ENCODE assay signal across 9 cellular contexts in the genomic region with DNA sequence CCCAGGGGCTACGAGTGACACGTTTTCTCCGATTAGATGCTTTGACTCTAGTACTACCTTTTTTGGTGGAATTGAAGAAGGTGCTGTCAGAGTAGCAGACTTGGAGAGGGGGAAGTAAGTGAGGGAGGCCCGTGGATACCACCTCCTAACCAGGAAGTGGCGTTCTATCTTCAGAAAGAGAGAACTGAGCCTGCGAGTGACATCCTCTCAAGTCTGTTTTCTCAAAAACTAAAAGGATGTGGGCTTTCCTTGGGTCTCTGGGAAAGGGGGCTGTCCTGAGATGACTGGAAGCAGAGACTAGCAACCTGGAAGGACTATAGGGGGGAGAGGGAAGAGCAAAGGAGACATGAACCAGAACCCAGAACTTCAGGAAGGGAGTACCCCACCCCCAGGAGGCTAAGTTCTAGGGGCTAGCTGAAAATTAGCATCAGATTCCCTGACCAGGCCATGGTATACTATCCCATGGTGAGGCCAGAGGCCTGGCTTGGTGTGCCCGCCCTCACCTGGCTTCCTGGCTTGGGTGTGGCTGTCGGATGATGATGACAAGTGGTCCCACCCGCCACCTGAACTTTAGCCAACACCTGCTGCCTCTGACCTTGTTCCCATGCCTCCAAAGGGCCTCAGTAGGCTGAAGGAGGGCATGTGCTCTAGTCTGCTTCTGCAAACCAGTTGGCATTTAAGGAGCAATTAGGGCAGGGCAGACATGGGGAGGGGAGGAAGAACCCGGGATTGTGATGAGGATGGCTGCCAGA. TPM values are rescaled to one million over a fixed set of nuclear protein-coding genes. Genes with fewer than 3 reads are reported as not detected.
DNase-seq lines count a peak whose midpoint lies in the region; ATAC-seq and TF ChIP-seq lines count a peak whose summit lies in the region.
"Had no signal": no experiment of that assay in that cellular context is flagged by ENCODE, and none has a peak within 500 bp of the region (broad histone marks: within the 10 kb centered on the region; RNA-seq: fewer than 3 reads in every experiment).

No MANE protein-coding gene starts in this region.

- H3K27me3 ChIP-seq in sigmoid colon: no peaks in the 10 kb centered on the region

- WGBS in sigmoid colon, 2 donors: 65 to 69% methylated on average over 10 of the region's 10 CpGs

- TF ChIP-seq CTCF in sigmoid colon (IDR thresholded peaks at IDR 0.05) (no peak), osteocyte (IDR thresholded peaks at IDR 0.05) (no peak)

- H3K36me3 ChIP-seq in sigmoid colon: no peaks in the 10 kb centered on the region

- TF ChIP-seq POLR2A in sigmoid colon (IDR thresholded peaks at IDR 0.05): no peak

- peaks cover 44% of the 10 kb centered on the region for H3K4me1 Mint-ChIP-seq in osteocyte (ENCODE audit: unreplicated experiment)

- no peak overlapping the region for H3K27ac Mint-ChIP-seq in osteocyte (ENCODE audit: unreplicated experiment)

- H3K4me3 Mint-ChIP-seq in osteocyte (ENCODE audit: unreplicated experiment): no peak overlapping the region

- peak; percentile 61 for DNase-seq in GDM1 (lab: John Stamatoyannopoulos, UW)
- peak; percentile 40 for DNase-seq in NOMO-1 treated with DMSO at 0.1 percent for 48 hours (lab: John Stamatoyannopoulos, UW; ENCODE audit: unreplicated experiment)
- DNase-seq in sigmoid colon: no peak
- DNase-seq in DMS114 treated with DMSO at 0.1 percent for 48 hours (lab: John Stamatoyannopoulos, UW; ENCODE audit: unreplicated experiment): no peak
- no peak for DNase-seq in osteocyte (ENCODE audit: extremely low spot score, unreplicated experiment)
- DNase-seq: midbrain had no signal

- H3K9me3 ChIP-seq in sigmoid colon: no peaks in the 10 kb centered on the region

- ATAC-seq in HG02588 (IDR thresholded peaks at IDR 0.05; ENCODE audit: unreplicated experiment) (no peak), HG02840 (IDR thresholded peaks at IDR 0.05; ENCODE audit: low FRiP score, unreplicated experiment) (no peak)

- no peaks in the 10 kb centered on the region for H3K9me3 Mint-ChIP-seq in osteocyte (ENCODE audit: unreplicated experiment)

- H3K4me1 ChIP-seq in sigmoid colon: peaks cover 0 to 96% (median 91%) of the 10 kb centered on the region in 4 donors

- peaks cover 2% of the 10 kb centered on the region for H3K36me3 Mint-ChIP-seq in osteocyte (ENCODE audit: unreplicated experiment)

- H3K27ac ChIP-seq in cingulate gyrus (ENCODE audit: low read depth, low read length): peak overlapping the region; percentile 39
- peak overlapping the region; percentile 83 to 98 (median 88) for H3K27ac ChIP-seq in sigmoid colon

- H3K27me3 Mint-ChIP-seq in osteocyte (ENCODE audit: unreplicated experiment): no peaks in the 10 kb centered on the region

- TF ChIP-seq EP300 in sigmoid colon (IDR thresholded peaks at IDR 0.05): no peak

- intact Hi-C loops in sigmoid colon (cut with DNase I): loop anchor here (2.0 kb wide), 1 partner anchor 25 kb away; no protein-coding TSS in a partner anchor

- H3K4me3 ChIP-seq in sigmoid colon: no peak overlapping the region

RNA-seq across cellular contexts. Expression of a gene that starts 49.1 kb away (rescaled TPM):
- total RNA-seq in sigmoid colon: 100 to 1,000 TPM; 229 to 595 (median 347) TPM
- polyA plus RNA-seq in sigmoid colon: 10 to 100 TPM in 1 of 3 donors, 1 to 10 TPM in 2; 1.6 to 34.5 (median 4.2) TPM
- total RNA-seq in osteocyte: 39.4 and 42.1 TPM in 2 replicates

Comparison
In these comparisons a context has a peak if more than half of its experiments do, and no peak if none do; other contexts are left out.
1. DNase-seq: peak in GDM1 (single experiment) and NOMO-1 treated with DMSO at 0.1 percent for 48 hours (single experiment); none in sigmoid colon (single experiment), DMS114 treated with DMSO at 0.1 percent for 48 hours (single experiment) and osteocyte (single experiment).